8 cellular contexts compared by ENCODE assay signal in genomic region chr6:33812669-33813068, GRCh38. TPM values are rescaled to one million over a fixed set of nuclear protein-coding genes. Genes with fewer than 3 reads are reported as not detected.
DNase-seq lines count a peak whose midpoint lies in the region; ATAC-seq and TF ChIP-seq lines count a peak whose summit lies in the region.

No MANE protein-coding gene starts in this region.

- H3K27ac ChIP-seq in HUES48 (ENCODE audit: low read depth, low read length), result peak overlapping the region; percentile 34

- peak; percentile 73 for ATAC-seq in SK-N-SH treated with all-trans-retinoic acid at 6 μM for 48 hours
- no peak for ATAC-seq in stimulated activated memory B cell treated with anti-CD40 and anti-IgM and Interleukin-4, amounts not matched to agents 10 μg/mL and 1 μg/mL and 100 μg/mL, for 72 hours
- no peak for ATAC-seq in GM21447 (IDR thresholded peaks at IDR 0.05; ENCODE audit: unreplicated experiment)

- peaks cover 59% of the 10 kb centered on the region for H3K4me1 ChIP-seq in HUES48 (ENCODE audit: control insufficient read depth, insufficient read depth, low read length)

- H3K27me3 Mint-ChIP-seq in endothelial cell (ENCODE audit: unreplicated experiment), result peaks cover 9% of the 10 kb centered on the region
- H3K27me3 Mint-ChIP-seq in stimulated activated memory B cell treated with anti-CD40 and anti-IgM and Interleukin-4, amounts not matched to agents 10 μg/mL and 1 μg/mL and 100 μg/mL, for 72 hours, result peaks cover 94% of the 10 kb centered on the region

- H3K9ac ChIP-seq in HUES48 (ENCODE audit: low read depth, low read length), result peak overlapping the region; percentile 31; the same call in 1 of the 2 replicates

- H3K9me3 Mint-ChIP-seq in endothelial cell (ENCODE audit: unreplicated experiment), result no peaks in the 10 kb centered on the region
- no peaks in the 10 kb centered on the region for H3K9me3 Mint-ChIP-seq in stimulated activated memory B cell treated with anti-CD40 and anti-IgM and Interleukin-4, amounts not matched to agents 10 μg/mL and 1 μg/mL and 100 μg/mL, for 72 hours

- DNase-seq in Daoy (ENCODE audit: low read depth) (peak; percentile 79), endothelial cell (ENCODE audit: low spot score) (peak; percentile 86), myocyte (ENCODE audit: low read depth) (peak; percentile 72), NCI-H1694 (lab: John Stamatoyannopoulos, UW) (no peak)

- H3K27ac Mint-ChIP-seq in endothelial cell (ENCODE audit: unreplicated experiment), result no peak overlapping the region
- H3K27ac Mint-ChIP-seq in stimulated activated memory B cell treated with anti-CD40 and anti-IgM and Interleukin-4, amounts not matched to agents 10 μg/mL and 1 μg/mL and 100 μg/mL, for 72 hours, result no peak overlapping the region

- H3K4me1 Mint-ChIP-seq in endothelial cell (ENCODE audit: unreplicated experiment), result peaks cover 41% of the 10 kb centered on the region
- peaks cover 7% of the 10 kb centered on the region for H3K4me1 Mint-ChIP-seq in stimulated activated memory B cell treated with anti-CD40 and anti-IgM and Interleukin-4, amounts not matched to agents 10 μg/mL and 1 μg/mL and 100 μg/mL, for 72 hours

- TF ChIP-seq CTCF in endothelial cell (IDR thresholded peaks at IDR 0.05; ENCODE audit: unreplicated experiment), result peak; percentile 11

- H3K4me3 ChIP-seq in HUES48 (ENCODE audit: low read depth, low read length), result 0 out of 2 replicates have a peak overlapping the region, but pooled peaks have one; percentile 3

- no peak overlapping the region for H3K4me3 Mint-ChIP-seq in endothelial cell (ENCODE audit: unreplicated experiment)
- no peak overlapping the region for H3K4me3 Mint-ChIP-seq in stimulated activated memory B cell treated with anti-CD40 and anti-IgM and Interleukin-4, amounts not matched to agents 10 μg/mL and 1 μg/mL and 100 μg/mL, for 72 hours

- H3K27me3 ChIP-seq in HUES48 (ENCODE audit: control insufficient read depth, insufficient read depth, low read length), result no peaks in the 10 kb centered on the region

- no peaks in the 10 kb centered on the region for H3K36me3 ChIP-seq in HUES48 (ENCODE audit: control insufficient read depth, insufficient read depth, low read length)

- H3K36me3 Mint-ChIP-seq in endothelial cell (ENCODE audit: low read depth, unreplicated experiment), result no peaks in the 10 kb centered on the region
- H3K36me3 Mint-ChIP-seq in stimulated activated memory B cell treated with anti-CD40 and anti-IgM and Interleukin-4, amounts not matched to agents 10 μg/mL and 1 μg/mL and 100 μg/mL, for 72 hours, result no peaks in the 10 kb centered on the region

- H3K9me3 ChIP-seq in HUES48 (ENCODE audit: control insufficient read depth, insufficient read depth, low read length), result no peaks in the 10 kb centered on the region

TF ChIP-seq in SK-N-SH treated with all-trans-retinoic acid at 6 μM for 48 hours, 23 proteins besides CTCF, POLR2A, EP300 and RAD21:
- TF ChIP-seq TOX (CRISPR knock-in tag; IDR thresholded peaks at IDR 0.05; ENCODE audit: borderline replicate concordance), result no peak
- no peak for TF ChIP-seq ARNTL (CRISPR knock-in tag; IDR thresholded peaks at IDR 0.05; ENCODE audit: borderline replicate concordance, low read depth)
- TF ChIP-seq ZNF565 (CRISPR knock-in tag; conservative IDR thresholded peaks at IDR 0.05; ENCODE audit: low read depth), result no peak
- no peak for TF ChIP-seq CSRNP3 (CRISPR knock-in tag; IDR thresholded peaks at IDR 0.05)
- TF ChIP-seq CSDC2 (CRISPR knock-in tag; IDR thresholded peaks at IDR 0.05), result 0 out of 2 replicates have a peak, but pooled peaks have one; percentile 27
- 0 out of 2 replicates have a peak, but pooled peaks have one; percentile 30 for TF ChIP-seq SNAI2 (CRISPR knock-in tag; IDR thresholded peaks at IDR 0.05)
- no peak for TF ChIP-seq POU6F1 (CRISPR knock-in tag; IDR thresholded peaks at IDR 0.05; ENCODE audit: borderline replicate concordance, low read depth)
- no peak for TF ChIP-seq GLIS3 (CRISPR knock-in tag; IDR thresholded peaks at IDR 0.05)
- TF ChIP-seq RARB (CRISPR knock-in tag; IDR thresholded peaks at IDR 0.05), result no peak
- no peak for TF ChIP-seq OSR1 (CRISPR knock-in tag; IDR thresholded peaks at IDR 0.05)
- TF ChIP-seq PPARA (CRISPR knock-in tag; IDR thresholded peaks at IDR 0.05; ENCODE audit: borderline replicate concordance), result no peak
- TF ChIP-seq ISL1 (CRISPR knock-in tag; IDR thresholded peaks at IDR 0.05), result no peak
- TF ChIP-seq ZNF8 (CRISPR knock-in tag; IDR thresholded peaks at IDR 0.05), result no peak
- no peak for TF ChIP-seq ESRRG (CRISPR knock-in tag; IDR thresholded peaks at IDR 0.05)
- 0 out of 2 replicates have a peak, but pooled peaks have one; percentile 38 for TF ChIP-seq ZFP3 (CRISPR knock-in tag; IDR thresholded peaks at IDR 0.05)
- no peak for TF ChIP-seq CREB5 (CRISPR knock-in tag; IDR thresholded peaks at IDR 0.05; ENCODE audit: low read depth)
- TF ChIP-seq ZFP30 (CRISPR knock-in tag; IDR thresholded peaks at IDR 0.05), result no peak

RNA-seq across cellular contexts. Expression of gene MLN, which starts 8.9 kb away (rescaled TPM):
- total RNA-seq in Daoy (2014; rRNA removed; shearing (Covaris generic)), result not detected in 2 replicates
- total RNA-seq in endothelial cell (ENCODE audit: unreplicated experiment) (not detected), myocyte (not detected in 2 replicates)
- polyA plus RNA-seq in myocyte (2012), result not detected

RNA-seq across cellular contexts. Expression of gene LEMD2, which starts 23.7 kb away (rescaled TPM):
- total RNA-seq in Daoy (2014; rRNA removed; shearing (Covaris generic)), result 63.3 and 71.0 TPM in 2 replicates
- total RNA-seq in endothelial cell (ENCODE audit: unreplicated experiment), result 105 TPM
- total RNA-seq in myocyte, result 51.9 and 53.8 TPM in 2 replicates
- 57.6 TPM for polyA plus RNA-seq in myocyte (2012)
